In genomic region chr2:71882949-71883472, GRCh38 we compare ENCODE assay signal across 8 cellular contexts.
A peak's percentile ranks its signal among the peaks of the same experiment; 100 is the strongest.
DNase-seq lines count a peak whose midpoint lies in the region; ATAC-seq, FAIRE-seq and TF ChIP-seq lines count a peak whose summit lies in the region.

No MANE protein-coding gene starts in this region.

- no peaks in the 10 kb centered on the region for H3K4me1 Mint-ChIP-seq in activated T-cell treated with anti-CD3 and anti-CD28 coated beads, Interleukin-2, amount 50 U/mL, for 72 hours (ENCODE audit: low read depth)
- H3K4me1 Mint-ChIP-seq in activated CD4-positive, alpha-beta T cell treated with anti-CD3 and anti-CD28 coated beads for 36 hours, result no peaks in the 10 kb centered on the region

- no peak for TF ChIP-seq POLR2A in Peyer's patch (IDR thresholded peaks at IDR 0.05)
- TF ChIP-seq POLR2A in GM12891 (IDR thresholded peaks at IDR 0.05; ENCODE audit: low read depth, low read length), result no peak

- no peak overlapping the region for H3K4me3 ChIP-seq in HEK293 (ENCODE audit: low read depth, low read length)
- no peak overlapping the region for H3K4me3 ChIP-seq in Peyer's patch
- H3K4me3 ChIP-seq in osteoblast (ENCODE audit: insufficient read depth, low read length), result no peak overlapping the region

- intact Hi-C loops in activated CD4-positive, alpha-beta T cell treated with anti-CD3 and anti-CD28 coated beads for 36 hours (cut with DNase I, micrococcal nuclease), result no loop called here

- H4K20me1 ChIP-seq in osteoblast (ENCODE audit: insufficient read depth, low read length), result no peaks in the 10 kb centered on the region

- CTCF ChIA-PET in HEK293 (lab: Yijun Ruan, JAX), result interaction anchor here (0.9 to 1.8 kb wide), 3 partner anchors 9 to 121 kb away, joined by 3 to 5 read pairs (median 5); no protein-coding TSS in a partner anchor
- CTCF ChIA-PET in activated CD4-positive, alpha-beta T cell treated with anti-CD3 and anti-CD28 coated beads for 36 hours (lab: Charles Lee), result no interaction called here

- peaks cover 2 to 3% of the 10 kb centered on the region in 2 donors for H3K9me3 Mint-ChIP-seq in activated T-cell treated with anti-CD3 and anti-CD28 coated beads, Interleukin-2, amount 50 U/mL, for 72 hours
- no peaks in the 10 kb centered on the region for H3K9me3 Mint-ChIP-seq in activated CD4-positive, alpha-beta T cell treated with anti-CD3 and anti-CD28 coated beads for 36 hours (ENCODE audit: low read depth)

- H3K79me2 ChIP-seq in osteoblast (ENCODE audit: insufficient read depth, low read length), result no peaks in the 10 kb centered on the region

- no peaks in the 10 kb centered on the region for H3K27me3 ChIP-seq in Peyer's patch
- no peaks in the 10 kb centered on the region for H3K27me3 ChIP-seq in osteoblast (ENCODE audit: insufficient read depth, low read length)

- H3K27ac Mint-ChIP-seq in activated T-cell treated with anti-CD3 and anti-CD28 coated beads, Interleukin-2, amount 50 U/mL, for 72 hours, result no peak overlapping the region
- no peak overlapping the region for H3K27ac Mint-ChIP-seq in activated CD4-positive, alpha-beta T cell treated with anti-CD3 and anti-CD28 coated beads for 36 hours

- peaks cover 2% of the 10 kb centered on the region; the same call in 1 of the 2 replicates for H3K4me1 ChIP-seq in HEK293 (ENCODE audit: control insufficient read depth, insufficient read depth, low read length)
- H3K4me1 ChIP-seq in Peyer's patch, result no peaks in the 10 kb centered on the region
- peaks cover 44% of the 10 kb centered on the region for H3K4me1 ChIP-seq in osteoblast (ENCODE audit: insufficient read depth, low read length)

- no peak for FAIRE-seq in GM12891 (lab: Jason Lieb, UNC)

- no peak for TF ChIP-seq CTCF in HEK293 (tag by site-specific recombination; IDR thresholded peaks at IDR 0.05)
- TF ChIP-seq CTCF in Peyer's patch (IDR thresholded peaks at IDR 0.05), result no peak
- TF ChIP-seq CTCF in osteoblast (IDR thresholded peaks at IDR 0.05; ENCODE audit: extremely low read depth, low read depth, low read length), result no peak

- no peaks in the 10 kb centered on the region for H3K36me3 ChIP-seq in HEK293 (ENCODE audit: control insufficient read depth in 2 of 2, insufficient read depth in 1 of 2, low read length in 2 of 2)
- H3K36me3 ChIP-seq in Peyer's patch, result no peaks in the 10 kb centered on the region
- no peaks in the 10 kb centered on the region for H3K36me3 ChIP-seq in osteoblast (ENCODE audit: insufficient read depth, low read length)

- H3K36me3 Mint-ChIP-seq in activated T-cell treated with anti-CD3 and anti-CD28 coated beads, Interleukin-2, amount 50 U/mL, for 72 hours (ENCODE audit: insufficient read depth in 2 of 2), result no peaks in the 10 kb centered on the region
- no peaks in the 10 kb centered on the region for H3K36me3 Mint-ChIP-seq in activated CD4-positive, alpha-beta T cell treated with anti-CD3 and anti-CD28 coated beads for 36 hours (ENCODE audit: low read depth)

- H3K27me3 Mint-ChIP-seq in activated T-cell treated with anti-CD3 and anti-CD28 coated beads, Interleukin-2, amount 50 U/mL, for 72 hours (ENCODE audit: low read depth), result peaks cover 6% of the 10 kb centered on the region
- H3K27me3 Mint-ChIP-seq in activated CD4-positive, alpha-beta T cell treated with anti-CD3 and anti-CD28 coated beads for 36 hours, result peaks cover 10% of the 10 kb centered on the region

- H3K27ac ChIP-seq in HEK293 (ENCODE audit: extremely low read depth, low read depth, low read length), result no peak overlapping the region
- no peak overlapping the region for H3K27ac ChIP-seq in Peyer's patch
- peak overlapping the region; percentile 8 for H3K27ac ChIP-seq in osteoblast (ENCODE audit: low read depth, low read length)

- H3K9me3 ChIP-seq in HEK293 (ENCODE audit: control insufficient read depth, insufficient read depth, low read depth, low read length) (no peaks in the 10 kb centered on the region), Peyer's patch (no peaks in the 10 kb centered on the region), osteoblast (ENCODE audit: low read depth, low read length) (peaks cover 7% of the 10 kb centered on the region)

- no peak for ATAC-seq in activated T-cell treated with anti-CD3 and anti-CD28 coated beads, Interleukin-2, amount 50 U/mL, for 72 hours (replicated peaks in 1 of 2)
- no peak for ATAC-seq in activated CD4-positive, alpha-beta T cell treated with anti-CD3 and anti-CD28 coated beads for 36 hours

- peak in 2 of 3 donors; percentile 39 to 76 for DNase-seq in Peyer's patch
- peak; percentile 67 for DNase-seq in fibroblast of peridontal ligament (ENCODE audit: extremely low read depth)
- peak; percentile 89 for DNase-seq in osteoblast (ENCODE audit: insufficient read length, low spot score, missing footprints)
- no peak for DNase-seq in activated T-cell treated with anti-CD3 and anti-CD28 coated beads, Interleukin-2, amount 50 U/mL, for 72 hours
- DNase-seq in stimulated activated CD4-positive, alpha-beta T cell treated with anti-CD3 and anti-CD28 coated beads, Interleukin-2, amount 100 ng/mL, for 24 hours, result no peak
- DNase-seq in activated CD4-positive, alpha-beta T cell treated with anti-CD3 and anti-CD28 coated beads for 36 hours, result no peak
- DNase-seq in GM12891 (ENCODE audit: insufficient read length, low spot score), result no peak

- H3K4me3 Mint-ChIP-seq in activated T-cell treated with anti-CD3 and anti-CD28 coated beads, Interleukin-2, amount 50 U/mL, for 72 hours, result no peak overlapping the region
- H3K4me3 Mint-ChIP-seq in activated CD4-positive, alpha-beta T cell treated with anti-CD3 and anti-CD28 coated beads for 36 hours, result no peak overlapping the region

- POLR2A ChIA-PET in HEK293 (lab: Yijun Ruan, JAX), result no interaction called here
- POLR2A ChIA-PET in activated CD4-positive, alpha-beta T cell treated with anti-CD3 and anti-CD28 coated beads for 36 hours (lab: Charles Lee), result no interaction called here

- H3K4me2 ChIP-seq in osteoblast (ENCODE audit: insufficient read depth, low read length), result no peak overlapping the region

- H2AFZ ChIP-seq in osteoblast (ENCODE audit: low read length), result no peak overlapping the region

TF ChIP-seq in HEK293, 187 proteins besides CTCF, POLR2A, EP300 and RAD21 (continues in another document):
- TF ChIP-seq ZNF629 (tag by site-specific recombination; IDR thresholded peaks at IDR 0.05) (no peak), ZNF768 (tag by site-specific recombination; IDR thresholded peaks at IDR 0.05) (no peak), ZNF354C (tag by site-specific recombination; IDR thresholded peaks at IDR 0.05; ENCODE audit: borderline replicate concordance, low read depth) (no peak), ZNF398 (tag by site-specific recombination; IDR thresholded peaks at IDR 0.05) (0 out of 2 replicates have a peak, but pooled peaks have one; percentile 16), ZNF571 (tag by site-specific recombination; IDR thresholded peaks at IDR 0.05) (no peak)

TF ChIP-seq in GM12891, 5 proteins besides CTCF, POLR2A, EP300 and RAD21:
- TF ChIP-seq POU2F2 (IDR thresholded peaks at IDR 0.05; ENCODE audit: low read depth, low read length) (no peak), SPI1 (IDR thresholded peaks at IDR 0.05; ENCODE audit: low read depth, low read length) (no peak), TAF1 (IDR thresholded peaks at IDR 0.05; ENCODE audit: low read depth, low read length) (no peak), POLR2AphosphoS5 (IDR thresholded peaks at IDR 0.05; ENCODE audit: low read depth, low read length) (no peak), PAX5 (IDR thresholded peaks at IDR 0.05; ENCODE audit: insufficient read depth, low read length, severe bottlenecking) (no peak)

Comparison
In these comparisons a context has a peak if more than half of its experiments do, and no peak if none do; other contexts are left out.
1. DNase-seq: peak in Peyer's patch (2 of 3), fibroblast of peridontal ligament (single experiment) and osteoblast (single experiment); none in activated T-cell treated with anti-CD3 and anti-CD28 coated beads, Interleukin-2, amount 50 U/mL, for 72 hours (0 of 2), stimulated activated CD4-positive, alpha-beta T cell treated with anti-CD3 and anti-CD28 coated beads, Interleukin-2, amount 100 ng/mL, for 24 hours (0 of 2), activated CD4-positive, alpha-beta T cell treated with anti-CD3 and anti-CD28 coated beads for 36 hours (single experiment) and GM12891 (single experiment).